In the genomic region with DNA sequence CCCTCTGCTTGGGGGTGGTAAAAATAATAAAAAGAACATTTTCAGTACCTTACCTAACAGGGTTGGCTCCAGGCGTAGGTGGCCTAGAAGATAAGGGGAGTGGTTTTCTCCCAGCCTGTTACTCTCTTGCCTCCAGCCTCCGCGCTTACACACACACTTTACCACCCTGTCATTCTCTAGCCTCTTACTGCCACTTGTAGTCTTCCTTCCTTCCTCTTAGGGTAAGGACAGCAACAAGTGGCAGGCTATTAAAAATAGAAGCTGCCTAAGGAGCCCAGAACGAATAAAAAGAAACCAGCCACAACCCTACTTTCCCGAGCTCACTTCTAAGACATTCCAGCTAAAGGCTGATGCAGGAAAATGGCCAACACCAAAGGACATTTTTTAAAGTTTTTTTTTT, we compare ENCODE assay signal across 14 cellular contexts. TPM values are rescaled to one million over a fixed set of nuclear protein-coding genes. Genes with fewer than 3 reads are reported as not detected.
DNase-seq lines count a peak whose midpoint lies in the region; ATAC-seq and TF ChIP-seq lines count a peak whose summit lies in the region.
"Had no signal": no experiment of that assay in that cellular context is flagged by ENCODE, and none has a peak within 500 bp of the region (broad histone marks: within the 10 kb centered on the region; RNA-seq: fewer than 3 reads in every experiment).

No MANE protein-coding gene starts in this region.

- H3K4me3 Mint-ChIP-seq in activated naive CD4-positive, alpha-beta T cell treated with anti-CD3 and anti-CD28 coated beads, Interleukin-2, amount 50 U/mL, for 24 hours, result peak overlapping the region; percentile 44

- H3K4me1 ChIP-seq in NT2/D1 (ENCODE audit: insufficient read depth, insufficient read length) (peaks cover 14% of the 10 kb centered on the region), testis (no peaks in the 10 kb centered on the region)
- H3K4me1 ChIP-seq: breast epithelium, vagina had no signal

- H3K9me3 ChIP-seq in NT2/D1 (ENCODE audit: insufficient read depth, low read length), result no peaks in the 10 kb centered on the region
- no peaks in the 10 kb centered on the region for H3K9me3 ChIP-seq in testis
- H3K9me3 ChIP-seq: breast epithelium, vagina had no signal

- H3K27ac ChIP-seq in testis, result no peak overlapping the region
- H3K27ac ChIP-seq: breast epithelium, vagina had no signal

- H3K4me3 ChIP-seq in NT2/D1 (ENCODE audit: insufficient read length, low read depth) (no peak overlapping the region), testis (no peak overlapping the region)
- H3K4me3 ChIP-seq: breast epithelium, vagina had no signal

- peaks cover 1% of the 10 kb centered on the region for H3K27me3 Mint-ChIP-seq in activated naive CD4-positive, alpha-beta T cell treated with anti-CD3 and anti-CD28 coated beads, Interleukin-2, amount 50 U/mL, for 24 hours

- peaks cover 26% of the 10 kb centered on the region for H3K4me1 Mint-ChIP-seq in activated naive CD4-positive, alpha-beta T cell treated with anti-CD3 and anti-CD28 coated beads, Interleukin-2, amount 50 U/mL, for 24 hours

- peaks cover 4% of the 10 kb centered on the region for H3K27me3 ChIP-seq in NT2/D1 (ENCODE audit: insufficient read depth, insufficient read length)
- no peaks in the 10 kb centered on the region for H3K27me3 ChIP-seq in testis
- H3K27me3 ChIP-seq: breast epithelium, vagina had no signal

- no peaks in the 10 kb centered on the region for H3K36me3 Mint-ChIP-seq in activated naive CD4-positive, alpha-beta T cell treated with anti-CD3 and anti-CD28 coated beads, Interleukin-2, amount 50 U/mL, for 24 hours

- intact Hi-C loops in testis (cut with DNase I; ENCODE audit: low total_unique reads), result no loop called here

- no peak for TF ChIP-seq CTCF in testis (IDR thresholded peaks at IDR 0.05)

- H3K9me3 Mint-ChIP-seq in activated naive CD4-positive, alpha-beta T cell treated with anti-CD3 and anti-CD28 coated beads, Interleukin-2, amount 50 U/mL, for 24 hours, result no peaks in the 10 kb centered on the region

- no peak for DNase-seq in activated naive CD4-positive, alpha-beta T cell (lab: John Stamatoyannopoulos, UW)
- no peak for DNase-seq in NT2/D1 (ENCODE audit: low read depth, low spot score)
- peak; percentile 42 for DNase-seq in left kidney (ENCODE audit: low read depth, low spot score)
- peak; percentile 13 for DNase-seq in testis
- DNase-seq in hypothalamus (lab: John Stamatoyannopoulos, UW), result no peak
- DNase-seq in iPS-NIHi7 (ENCODE audit: extremely low spot score), result no peak
- DNase-seq: activated gamma-delta T cell; PC-3; stimulated activated CD8-positive, alpha-beta memory T cell treated with anti-CD3 and anti-CD28 coated beads, Interleukin-4, amount 100 ng/mL, for 48 hours; T-helper 2 cell had no signal

- no peak for ATAC-seq in HG02623 (IDR thresholded peaks at IDR 0.05; ENCODE audit: unreplicated experiment)
- ATAC-seq: PC-3 had no signal

- H3K9ac ChIP-seq in NT2/D1 (ENCODE audit: insufficient read length, low read depth), result peak overlapping the region; percentile 36

- TF ChIP-seq POLR2A in testis (IDR thresholded peaks at IDR 0.05), result no peak

- H3K27ac Mint-ChIP-seq in activated naive CD4-positive, alpha-beta T cell treated with anti-CD3 and anti-CD28 coated beads, Interleukin-2, amount 50 U/mL, for 24 hours, result peak overlapping the region; percentile 74

- 41 to 47% methylated on average over 5 of the region's 5 CpGs for WGBS in testis, 2 donors

- H3K36me3 ChIP-seq in NT2/D1 (ENCODE audit: insufficient read depth, insufficient read length, low read length), result no peaks in the 10 kb centered on the region
- H3K36me3 ChIP-seq in testis (ENCODE audit: low read depth, missing control alignments), result no peaks in the 10 kb centered on the region
- H3K36me3 ChIP-seq: breast epithelium, vagina had no signal

RNA-seq across cellular contexts. Expression of gene LIPH, which starts 9.6 kb away (rescaled TPM):
- 10 to 100 TPM; 15.0 to 18.0 TPM for total RNA-seq in testis
- polyA plus RNA-seq in testis (ENCODE audit: insufficient read depth, low read depth, low replicate concordance), result 4.2 TPM

RNA-seq across cellular contexts. Expression of gene SENP2, which starts 24.1 kb away (rescaled TPM):
- 10 to 100 TPM; 56.7 to 88.1 TPM for total RNA-seq in testis
- 146 TPM for polyA plus RNA-seq in testis (ENCODE audit: insufficient read depth, low read depth, low replicate concordance)

Comparison
In these comparisons a context has a peak if more than half of its experiments do, and no peak if none do; other contexts are left out.
1. DNase-seq: peak in left kidney (single experiment) and testis (single experiment); none in activated naive CD4-positive, alpha-beta T cell (0 of 4), NT2/D1 (single experiment), hypothalamus (0 of 51) and iPS-NIHi7 (single experiment).